12 cellular contexts compared by ENCODE assay signal in the genomic region with DNA sequence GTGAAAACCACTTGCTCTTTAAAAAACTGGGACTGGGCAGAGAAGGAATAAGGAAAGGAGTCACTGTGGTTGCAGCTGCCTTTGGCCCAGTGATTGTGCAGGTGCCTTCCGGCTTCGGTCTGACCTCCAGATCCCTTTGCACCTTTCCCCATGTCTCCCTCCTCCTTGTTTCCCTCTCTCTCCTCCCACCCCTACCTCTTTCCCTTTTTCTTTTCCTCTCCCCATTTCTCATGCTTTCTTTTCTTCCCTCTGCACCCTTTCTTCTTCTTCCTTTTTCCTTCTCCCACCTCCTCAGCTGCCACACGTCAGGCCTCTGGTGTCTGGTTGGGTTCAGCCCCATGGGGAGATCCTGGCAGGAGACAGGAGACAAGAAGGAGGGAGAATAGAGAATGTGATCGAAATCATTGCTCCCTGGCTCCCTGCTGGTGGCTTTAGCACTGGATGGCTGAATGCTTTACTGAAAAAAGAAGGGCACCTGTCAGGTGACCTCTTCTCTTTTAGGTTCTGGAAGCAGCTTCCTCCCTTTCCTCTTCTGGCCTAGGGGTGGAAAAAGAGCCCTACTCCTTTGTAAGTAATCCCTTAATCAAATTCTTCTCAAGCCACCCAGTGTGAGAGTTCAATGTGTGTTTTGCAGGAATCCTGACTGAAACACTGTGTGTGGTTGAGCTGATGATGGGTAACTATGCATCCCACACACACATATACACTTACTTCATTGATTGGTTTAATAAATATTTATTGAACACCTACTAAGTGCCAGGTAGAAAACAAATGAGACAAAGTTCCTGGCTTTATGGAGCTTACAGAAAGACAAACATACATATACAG.
"Had no signal": no experiment of that assay in that cellular context is flagged by ENCODE, and none has a peak within 500 bp of the region (broad histone marks: within the 10 kb centered on the region; RNA-seq: fewer than 3 reads in every experiment).

No MANE protein-coding gene starts in this region.

- H3K27ac ChIP-seq: cardiac muscle cell, esophagus squamous epithelium, ovary, stomach, testis had no signal

- H3K4me3 ChIP-seq: cardiac muscle cell, esophagus squamous epithelium, ovary, stomach, testis had no signal

- H3K4me1 ChIP-seq: testis had no signal

- DNase-seq: activated CD4-positive, CD25-positive, alpha-beta regulatory T cell treated with anti-CD3 and anti-CD28 coated beads, Interleukin-2, amount 50 U/mL, for 72 hours; esophagus squamous epithelium; hypothalamus; ovary; stimulated activated CD4-positive, alpha-beta T cell treated with anti-CD3 and anti-CD28 coated beads, Interleukin-12 subunit alpha, Interleukin-12 subunit beta, amount 100 ng/mL, for 4 hours; stomach; testis had no signal

- H3K36me3 ChIP-seq: cardiac muscle cell, esophagus squamous epithelium, ovary, stomach had no signal

- FAIRE-seq: colon had no signal

- H3K27ac Mint-ChIP-seq: activated naive CD4-positive, alpha-beta T cell treated with anti-CD3 and anti-CD28 coated beads, Interleukin-2, amount 10 ng/mL, durations not matched to agents 7 days and 5 days; T-helper 2 cell treated with Interferon-gamma antibody and Interleukin-4, amounts not matched to agents 5 μg/mL and 100 μg/mL, for 36 hours had no signal

- H3K36me3 Mint-ChIP-seq: activated naive CD4-positive, alpha-beta T cell treated with anti-CD3 and anti-CD28 coated beads, Interleukin-2, amount 10 ng/mL, durations not matched to agents 7 days and 5 days had no signal

- H3K27me3 ChIP-seq: cardiac muscle cell, esophagus squamous epithelium, ovary, testis had no signal

- H3K9me3 Mint-ChIP-seq: activated naive CD4-positive, alpha-beta T cell treated with anti-CD3 and anti-CD28 coated beads, Interleukin-2, amount 10 ng/mL, durations not matched to agents 7 days and 5 days; neural crest cell; T-helper 2 cell treated with Interferon-gamma antibody and Interleukin-4, amounts not matched to agents 5 μg/mL and 100 μg/mL, for 36 hours had no signal

- H3K4me3 Mint-ChIP-seq: activated naive CD4-positive, alpha-beta T cell treated with anti-CD3 and anti-CD28 coated beads, Interleukin-2, amount 10 ng/mL, durations not matched to agents 7 days and 5 days; neural crest cell; T-helper 2 cell treated with Interferon-gamma antibody and Interleukin-4, amounts not matched to agents 5 μg/mL and 100 μg/mL, for 36 hours had no signal

- H3K9me3 ChIP-seq: esophagus squamous epithelium, ovary, stomach, testis had no signal
